In the genomic region with DNA sequence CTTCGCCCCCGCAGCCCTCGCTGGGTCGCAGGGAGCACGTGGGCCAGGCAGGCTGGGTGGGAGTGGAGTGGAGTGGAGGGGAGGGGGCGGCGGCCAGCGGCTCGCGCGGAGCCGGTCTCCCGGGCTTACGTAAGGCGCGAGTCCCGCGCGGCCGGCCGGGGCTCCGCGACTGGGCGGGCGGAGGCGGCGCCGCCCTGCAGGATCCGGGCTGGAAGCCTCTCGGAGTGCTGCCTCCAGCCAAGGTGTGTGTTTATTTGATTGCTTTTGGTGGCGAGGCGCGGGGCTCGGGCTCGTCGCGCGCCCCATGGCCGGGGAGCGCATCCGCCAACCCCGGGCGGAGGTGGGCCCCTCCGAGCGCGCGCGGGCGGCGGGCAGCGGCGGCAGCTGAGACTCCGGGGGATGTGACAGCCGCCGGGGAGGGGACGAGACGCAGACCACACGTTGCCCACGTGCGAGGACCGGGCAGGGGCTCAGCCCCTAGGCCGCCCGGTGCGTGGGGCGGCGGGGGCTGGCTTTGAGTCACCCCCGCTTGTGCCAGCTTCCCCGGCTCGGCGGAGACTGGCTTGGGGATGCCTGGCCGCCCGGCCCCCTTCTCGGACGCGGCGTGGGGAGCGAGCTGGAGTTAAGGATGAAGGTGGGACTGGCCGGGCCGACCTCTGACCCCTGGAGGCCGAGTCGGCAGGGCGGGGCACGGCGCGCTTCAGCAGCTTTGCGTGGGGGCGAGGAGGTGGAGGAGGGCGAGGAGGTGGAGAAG, we compare ENCODE assay signal across 8 cellular contexts. TPM values are rescaled to one million over a fixed set of nuclear protein-coding genes. Genes with fewer than 3 reads are reported as not detected.
DNase-seq lines count a peak whose midpoint lies in the region; ATAC-seq, FAIRE-seq and TF ChIP-seq lines count a peak whose summit lies in the region.

No MANE protein-coding gene starts in this region.

- POLR2A ChIA-PET in T-cell (lab: Charles Lee): no interaction called here

- ATAC-seq in GM21390 (IDR thresholded peaks at IDR 0.05; ENCODE audit: unreplicated experiment): peak; percentile 52
- peak; percentile 38 for ATAC-seq in HG03575 (IDR thresholded peaks at IDR 0.05; ENCODE audit: extremely low read depth, insufficient number of reproducible peaks, low FRiP score, unreplicated experiment)
- ATAC-seq in T-cell (replicated peaks in 1 of 4): peak; percentile 46 to 60 (median 52)

- no peaks in the 10 kb centered on the region for H3K36me3 Mint-ChIP-seq in T-cell

- no peaks in the 10 kb centered on the region for H3K36me3 ChIP-seq in kidney epithelial cell (ENCODE audit: control insufficient read depth, insufficient read depth, low read length)

- H3K4me3 ChIP-seq in cardiac fibroblast (replicated peaks in 1 of 2; ENCODE audit: low read depth in 2 of 2, low read length in 2 of 2) (peak overlapping the region; percentile 72 to 75), kidney epithelial cell (ENCODE audit: low read depth, low read length) (peak overlapping the region; percentile 61)

- peaks cover 8 to 17% (median 11%) of the 10 kb centered on the region in 3 donors for H3K4me1 Mint-ChIP-seq in T-cell

- CTCF ChIA-PET in T-cell (lab: Charles Lee): no interaction called here

- no peak overlapping the region for H3K27ac Mint-ChIP-seq in T-cell

- DNase-seq in ELF-1 (ENCODE audit: low read depth, low spot score) (peak; percentile 42), T-cell (peak in 11 of 34 experiments; percentile 1 to 17 (median 7)), cardiac fibroblast (ENCODE audit: low read depth in 2 of 2) (peak; percentile 40 to 47), kidney epithelial cell (ENCODE audit: low read depth) (no peak), D721Med (ENCODE audit: insufficient read length, low spot score) (no peak)
- peak; percentile 62 for DNase-seq in stimulated activated CD4-positive, alpha-beta T cell treated with anti-CD3 and anti-CD28 coated beads, Interleukin-1b, Interleukin-23, amount 100 ng/mL, for 48 hours

- FAIRE-seq in D721Med (lab: Jason Lieb, UNC): no peak

- no peak for TF ChIP-seq CTCF in cardiac fibroblast (IDR thresholded peaks at IDR 0.05; ENCODE audit: low read depth, low read length)
- TF ChIP-seq CTCF in kidney epithelial cell (IDR thresholded peaks at IDR 0.05; ENCODE audit: insufficient read depth, low read length, poor library complexity, severe bottlenecking): no peak
- no peak for TF ChIP-seq CTCF in D721Med (IDR thresholded peaks at IDR 0.05; ENCODE audit: insufficient read depth, missing control alignments)

- H3K27me3 Mint-ChIP-seq in T-cell: peaks cover 47 to 57% of the 10 kb centered on the region in 2 donors

- no peaks in the 10 kb centered on the region for H3K9me3 Mint-ChIP-seq in T-cell

- no peaks in the 10 kb centered on the region for H3K27me3 ChIP-seq in kidney epithelial cell (ENCODE audit: control insufficient read depth, insufficient read depth, low read length)

- H3K4me3 Mint-ChIP-seq in T-cell: peak overlapping the region; percentile 72 to 85 (median 74)

RNA-seq across cellular contexts. Expression of a gene that starts 0.4 kb away (rescaled TPM):
- 1 to 10 TPM in 3 of 5 donors, under 1 TPM in 2; 0.18 to 2.4 (median 1.1) TPM for total RNA-seq in T-cell
- total RNA-seq in kidney epithelial cell: 15.4 and 25.2 TPM in 2 replicates

Comparison
In these comparisons a context has a peak if more than half of its experiments do, and no peak if none do; other contexts are left out.
1. DNase-seq: peak in ELF-1 (single experiment), cardiac fibroblast (2 of 2) and stimulated activated CD4-positive, alpha-beta T cell treated with anti-CD3 and anti-CD28 coated beads, Interleukin-1b, Interleukin-23, amount 100 ng/mL, for 48 hours (single experiment); none in kidney epithelial cell (single experiment) and D721Med (single experiment).
2. Peak in every context shown above with its lines, with median percentiles within 50 percentile points of each other: ATAC-seq.